8 cellular contexts compared by ENCODE assay signal in the genomic region with DNA sequence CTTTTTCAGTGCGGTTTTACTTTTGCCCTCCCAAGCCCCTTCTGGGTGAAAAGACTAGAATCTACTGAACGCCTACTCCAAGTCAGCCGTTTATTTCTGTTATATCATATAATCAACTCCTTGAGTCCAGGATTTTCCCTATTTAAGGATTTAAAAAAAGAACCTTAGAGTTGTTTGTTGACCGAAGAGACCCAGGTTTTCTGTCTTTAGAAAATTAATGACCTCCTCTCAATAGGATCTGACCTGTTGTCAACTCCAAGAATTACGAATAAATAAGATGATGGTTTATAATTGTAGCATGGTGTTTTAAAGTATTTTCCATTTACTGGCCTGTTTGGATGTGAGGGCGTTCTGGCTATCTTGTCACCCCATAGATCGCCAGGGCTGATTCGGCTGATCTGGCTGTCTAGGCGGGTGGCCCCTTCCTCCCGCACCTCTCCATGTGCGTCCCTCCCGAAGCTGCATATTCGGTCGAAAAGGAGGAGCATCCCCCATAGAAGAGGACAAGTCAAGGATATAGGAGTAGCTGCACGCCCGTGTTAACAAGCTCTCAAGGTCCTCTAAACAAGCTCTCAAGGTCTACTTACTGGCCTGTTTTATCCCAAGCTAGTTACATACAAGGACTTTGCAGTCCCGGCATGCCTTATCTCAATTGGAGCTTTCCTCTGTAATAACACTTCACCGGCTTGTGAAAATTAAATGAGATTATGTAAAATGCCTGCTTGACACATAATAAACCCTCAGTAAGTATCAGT. TPM values are rescaled to one million over a fixed set of nuclear protein-coding genes. Genes with fewer than 3 reads are reported as not detected.
A peak's percentile ranks its signal among the peaks of the same experiment; 100 is the strongest.
DNase-seq lines count a peak whose midpoint lies in the region; ATAC-seq and TF ChIP-seq lines count a peak whose summit lies in the region.

No MANE protein-coding gene starts in this region.

- no peaks in the 10 kb centered on the region for H3K27me3 ChIP-seq in right atrium auricular region
- no peaks in the 10 kb centered on the region for H3K27me3 ChIP-seq in stomach smooth muscle (ENCODE audit: control insufficient read depth in 1 of 2, insufficient read depth in 2 of 2, low read length in 2 of 2)

- H3K36me3 ChIP-seq in right atrium auricular region (no peaks in the 10 kb centered on the region), stomach smooth muscle (ENCODE audit: control insufficient read depth in 2 of 2, insufficient read depth in 2 of 2, low read length in 2 of 2) (no peaks in the 10 kb centered on the region)

- H3K36me3 Mint-ChIP-seq in activated T-helper 17 cell treated with anti-CD3 and anti-CD28 coated beads, Interleukin-2, amount 50 U/mL, for 72 hours (ENCODE audit: low read depth), result peaks cover 18% of the 10 kb centered on the region
- no peaks in the 10 kb centered on the region for H3K36me3 Mint-ChIP-seq in immature natural killer cell

- H3K4me3 Mint-ChIP-seq in activated T-helper 17 cell treated with anti-CD3 and anti-CD28 coated beads, Interleukin-2, amount 50 U/mL, for 72 hours, result peak overlapping the region; percentile 97
- peak overlapping the region; percentile 95 to 99 (median 97) for H3K4me3 Mint-ChIP-seq in immature natural killer cell

- no peaks in the 10 kb centered on the region for H3K27me3 Mint-ChIP-seq in activated T-helper 17 cell treated with anti-CD3 and anti-CD28 coated beads, Interleukin-2, amount 50 U/mL, for 72 hours
- peaks cover 10 to 19% (median 12%) of the 10 kb centered on the region in 3 donors for H3K27me3 Mint-ChIP-seq in immature natural killer cell (ENCODE audit: low read depth in 3 of 3)

- ATAC-seq in left cardiac atrium (no peak), HG03342 (IDR thresholded peaks at IDR 0.05; ENCODE audit: unreplicated experiment) (no peak)
- ATAC-seq in activated T-helper 17 cell treated with anti-CD3 and anti-CD28 coated beads, Interleukin-2, amount 50 U/mL, for 72 hours (replicated peaks), result no peak

- DNase-seq in right atrium auricular region (ENCODE audit: low spot score), result no peak
- no peak for DNase-seq in left cardiac atrium
- DNase-seq in immature natural killer cell, result no peak
- no peak for DNase-seq in posterior cingulate gyrus
- DNase-seq in inferior parietal cortex (ENCODE audit: extremely low spot score), result no peak

- peak overlapping the region; percentile 92 to 95 for H3K9ac ChIP-seq in stomach smooth muscle (ENCODE audit: low read length in 2 of 2)

- intact Hi-C loops in left cardiac atrium (cut with DNase I) (no loop called here), posterior cingulate gyrus (cut with DNase I) (loop anchor here (10.0 kb wide), 2 partner anchors 125 to 235 kb away; a partner anchor contains a TSS)

- H3K9me3 ChIP-seq in right atrium auricular region (no peaks in the 10 kb centered on the region), stomach smooth muscle (ENCODE audit: control insufficient read depth in 2 of 2, low read length in 2 of 2) (no peaks in the 10 kb centered on the region)

- H3K4me1 ChIP-seq in right atrium auricular region (peaks cover 0 to 24% of the 10 kb centered on the region in 2 donors), stomach smooth muscle (ENCODE audit: control insufficient read depth, insufficient read depth, low read length) (peaks cover 18% of the 10 kb centered on the region)

- H3K27ac ChIP-seq in right atrium auricular region (peak overlapping the region; percentile 91 to 93), stomach smooth muscle (ENCODE audit: low read length) (peak overlapping the region; percentile 94)

- TF ChIP-seq CTCF in right atrium auricular region (IDR thresholded peaks at IDR 0.05), result no peak

- peak overlapping the region; percentile 66 to 95 for H3K4me3 ChIP-seq in right atrium auricular region
- peak overlapping the region; percentile 83 to 93 for H3K4me3 ChIP-seq in stomach smooth muscle (ENCODE audit: low read length in 2 of 2)

- H3K27ac Mint-ChIP-seq in activated T-helper 17 cell treated with anti-CD3 and anti-CD28 coated beads, Interleukin-2, amount 50 U/mL, for 72 hours, result peak overlapping the region; percentile 97
- peak overlapping the region; percentile 97 to 99 (median 98) for H3K27ac Mint-ChIP-seq in immature natural killer cell

- no peaks in the 10 kb centered on the region for H3K9me3 Mint-ChIP-seq in activated T-helper 17 cell treated with anti-CD3 and anti-CD28 coated beads, Interleukin-2, amount 50 U/mL, for 72 hours
- H3K9me3 Mint-ChIP-seq in immature natural killer cell, result no peaks in the 10 kb centered on the region

- H3K4me1 Mint-ChIP-seq in activated T-helper 17 cell treated with anti-CD3 and anti-CD28 coated beads, Interleukin-2, amount 50 U/mL, for 72 hours, result peaks cover 21% of the 10 kb centered on the region
- peaks cover 38 to 43% of the 10 kb centered on the region in 2 donors for H3K4me1 Mint-ChIP-seq in immature natural killer cell

RNA-seq across cellular contexts. Expression of a gene that starts 1.1 kb away (rescaled TPM):
- total RNA-seq in right atrium auricular region, result 10 to 100 TPM; 17.3 to 21.8 TPM
- total RNA-seq in left cardiac atrium, result 10 to 100 TPM; 21.7 to 23.0 TPM
- total RNA-seq in activated T-helper 17 cell treated with anti-CD3 and anti-CD28 coated beads, Interleukin-2, amount 50 U/mL, for 72 hours, result 10 to 100 TPM; 45.7 to 57.0 TPM
- polyA plus RNA-seq in immature natural killer cell, result 10 to 100 TPM in 1 of 3 donors, 1 to 10 TPM in 1, not detected in 1; 5.8 to 15.0 TPM
